ENCODE assay signal across 8 cellular contexts in the genomic region with DNA sequence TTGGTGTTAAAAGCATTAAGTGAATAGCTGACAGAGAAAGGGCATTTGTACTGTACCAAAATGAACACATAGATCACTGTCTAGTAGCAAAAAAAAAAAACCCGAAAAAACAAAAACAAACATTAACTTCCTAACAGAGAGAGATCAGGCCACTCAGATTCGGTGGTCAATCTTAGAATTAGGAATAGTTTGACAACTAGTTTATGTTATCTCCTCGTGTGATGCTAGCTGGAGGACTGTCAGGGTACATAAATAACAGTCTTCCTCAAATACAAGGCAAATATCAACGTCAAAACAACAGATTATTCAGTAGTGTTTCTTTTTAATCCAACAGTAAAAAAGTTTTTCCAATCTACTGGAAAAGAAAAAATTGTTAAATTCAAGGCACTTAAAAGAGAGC. TPM values are rescaled to one million over a fixed set of nuclear protein-coding genes. Genes with fewer than 3 reads are reported as not detected.
A peak's percentile ranks its signal among the peaks of the same experiment; 100 is the strongest.
DNase-seq lines count a peak whose midpoint lies in the region; ATAC-seq and TF ChIP-seq lines count a peak whose summit lies in the region.

No MANE protein-coding gene starts in this region.

- ATAC-seq in T-helper 17 cell = no peak
- ATAC-seq in foreskin keratinocyte = no peak
- no peak for ATAC-seq in gastrocnemius medialis
- ATAC-seq in GM18498 (IDR thresholded peaks at IDR 0.05; ENCODE audit: unreplicated experiment) = no peak
- no peak for ATAC-seq in GM21723 (IDR thresholded peaks at IDR 0.05; ENCODE audit: unreplicated experiment)
- ATAC-seq in GM21619 (IDR thresholded peaks at IDR 0.05; ENCODE audit: unreplicated experiment) = no peak

- no peaks in the 10 kb centered on the region for H3K27me3 ChIP-seq in foreskin keratinocyte
- H3K27me3 ChIP-seq in gastrocnemius medialis = no peaks in the 10 kb centered on the region

- H3K27me3 Mint-ChIP-seq in T-helper 17 cell = no peaks in the 10 kb centered on the region

- H3K9me3 ChIP-seq in T-helper 17 cell (ENCODE audit: control insufficient read depth, low read length, poor library complexity, severe bottlenecking) (no peaks in the 10 kb centered on the region), gastrocnemius medialis (no peaks in the 10 kb centered on the region)

- intact Hi-C loops in gastrocnemius medialis (cut with DNase I; ENCODE audit: low total_unique reads) = no loop called here

- TF ChIP-seq CTCF in GM12864 (IDR thresholded peaks at IDR 0.05; ENCODE audit: low read depth, low read length, missing control alignments) (no peak), foreskin keratinocyte (conservative IDR thresholded peaks at IDR 0.05) (no peak), gastrocnemius medialis (IDR thresholded peaks at IDR 0.05 in 4 of 5, conservative IDR thresholded peaks at IDR 0.05 in 1 of 5) (no peak)

- TF ChIP-seq POLR2A in gastrocnemius medialis (IDR thresholded peaks at IDR 0.05) = no peak

- no peaks in the 10 kb centered on the region for H3K36me3 ChIP-seq in gastrocnemius medialis

- H3K27ac Mint-ChIP-seq in T-helper 17 cell = peak overlapping the region; percentile 97

- H3K4me3 ChIP-seq in GM12864 (ENCODE audit: low read depth, low read length) = peak overlapping the region; percentile 97
- peak overlapping the region; percentile 72 to 82 (median 78) for H3K4me3 ChIP-seq in gastrocnemius medialis

- peak overlapping the region; percentile 96 for H3K4me3 Mint-ChIP-seq in T-helper 17 cell

- H3K36me3 Mint-ChIP-seq in T-helper 17 cell (ENCODE audit: low read depth) = peaks cover 3% of the 10 kb centered on the region

- H3K4me1 Mint-ChIP-seq in T-helper 17 cell = peaks cover 31% of the 10 kb centered on the region

- no peak for DNase-seq in GM12864 (ENCODE audit: low read depth)
- no peak for DNase-seq in T-helper 17 cell
- peak in 1 of 2 donors; percentile 1 for DNase-seq in foreskin keratinocyte
- DNase-seq in gastrocnemius medialis = no peak
- DNase-seq in HUDEP-2 (lab: John Stamatoyannopoulos, UW; ENCODE audit: unreplicated experiment in 76 of 76) = no peak

- in situ Hi-C loops in gastrocnemius medialis (cut with MboI; ENCODE audit: low sequenced_read_pairs in 4 of 4) = loop anchor here in 2 of 4 donors (10.0 to 25.0 kb wide), 4 partner anchors 87 to 227 kb away; a partner anchor contains a TSS

- H3K27ac ChIP-seq in foreskin keratinocyte (peak overlapping the region; percentile 89), gastrocnemius medialis (peak overlapping the region; percentile 89 to 98 (median 92))

- peaks cover 5% of the 10 kb centered on the region for H3K4me1 ChIP-seq in foreskin keratinocyte
- peaks cover 16 to 17% of the 10 kb centered on the region in 2 donors for H3K4me1 ChIP-seq in gastrocnemius medialis

RNA-seq across cellular contexts. Expression of a gene that starts 1.7 kb away (rescaled TPM):
- total RNA-seq in T-helper 17 cell = 10 to 100 TPM; 23.0 to 26.3 TPM
- total RNA-seq in foreskin keratinocyte = 7.9 and 9.2 TPM in 2 replicates
- 5.5 and 5.8 TPM in 2 replicates for polyA plus RNA-seq in foreskin keratinocyte
- total RNA-seq in gastrocnemius medialis = 10 to 100 TPM in 2 of 4 donors, 1 to 10 TPM in 2; 7.8 to 13.8 (median 10.2) TPM
